Comparison of ENCODE assay signal across 1 cellular context in the genomic region with DNA sequence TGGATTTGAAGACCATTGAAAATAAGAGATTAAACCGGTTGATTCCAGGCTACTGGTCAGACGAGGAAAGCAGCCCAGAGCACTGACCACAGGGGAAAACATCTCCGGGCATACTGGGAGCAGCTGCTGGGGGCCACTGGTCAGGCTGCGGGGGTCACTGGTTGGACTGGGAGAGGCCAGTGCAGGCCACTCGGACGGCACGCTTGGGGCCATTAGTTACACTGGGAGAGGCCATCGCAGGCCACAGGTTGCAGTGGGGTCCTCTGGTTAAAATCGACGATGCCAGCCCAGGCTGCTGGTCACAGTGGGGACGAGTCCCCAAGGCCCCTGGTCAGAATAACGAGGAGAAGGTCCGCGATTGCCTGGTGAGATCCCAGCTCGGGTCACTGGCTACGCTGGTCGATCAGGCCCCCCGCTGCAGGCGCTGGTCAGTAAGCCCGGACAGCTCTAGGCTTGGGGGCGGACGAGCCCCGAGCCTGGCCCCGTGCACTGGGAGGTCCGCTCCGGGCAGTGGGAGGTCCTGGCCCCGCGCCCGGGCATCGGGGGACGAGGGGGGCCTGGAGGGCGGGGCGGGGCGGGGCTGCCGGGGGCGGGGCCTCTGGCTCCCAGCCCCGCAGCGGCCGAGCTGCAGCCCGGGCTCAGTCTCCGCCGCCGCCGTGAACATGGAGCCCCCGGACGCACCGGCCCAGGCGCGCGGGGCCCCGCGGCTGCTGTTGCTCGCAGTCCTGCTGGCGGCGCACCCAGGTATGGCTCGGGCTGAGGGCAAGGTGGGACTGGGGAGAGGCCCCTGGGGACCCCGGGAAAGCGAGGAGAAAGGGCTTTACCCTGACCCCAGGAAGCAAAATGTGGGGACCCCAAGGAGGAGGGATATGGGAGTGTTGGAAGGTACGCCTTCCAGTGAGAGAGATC.
TF ChIP-seq lines count a peak whose summit lies in the region.

BCAM (plus strand) TSS at position 641 of the 909 bp plus-strand sequence; CDS start at position 663, 22 bp downstream.

TF ChIP-seq in HepG2, 621 proteins besides CTCF, POLR2A, EP300 and RAD21 (continued from another document and continues in another):
- no peak for TF ChIP-seq ATF7-NPFF (CRISPR knock-in tag; IDR thresholded peaks at IDR 0.05; ENCODE audit: low read depth)
- no peak for TF ChIP-seq RCOR2 (CRISPR knock-in tag; IDR thresholded peaks at IDR 0.05)
- 0 out of 2 replicates have a peak, but pooled peaks have one; percentile 3 for TF ChIP-seq HDAC2 (CRISPR knock-in tag; IDR thresholded peaks at IDR 0.05)
- peak; percentile 38 for TF ChIP-seq RARA (CRISPR knock-in tag; IDR thresholded peaks at IDR 0.05)
- TF ChIP-seq SAFB2 (CRISPR knock-in tag; IDR thresholded peaks at IDR 0.05; ENCODE audit: borderline replicate concordance, low read depth) = 0 out of 2 replicates have a peak, but pooled peaks have one; percentile 24
- no peak for TF ChIP-seq AHDC1 (CRISPR knock-in tag; IDR thresholded peaks at IDR 0.05; ENCODE audit: borderline replicate concordance)
- TF ChIP-seq ZNF563 (CRISPR knock-in tag; IDR thresholded peaks at IDR 0.05) = peak; percentile 71
- TF ChIP-seq PHF20 (CRISPR knock-in tag; IDR thresholded peaks at IDR 0.05) = no peak
- peak; percentile 51; the same call in 1 of the 2 replicates for TF ChIP-seq SPEN (CRISPR knock-in tag; IDR thresholded peaks at IDR 0.05; ENCODE audit: low read depth)
- no peak for TF ChIP-seq MLXIP (CRISPR knock-in tag; IDR thresholded peaks at IDR 0.05; ENCODE audit: borderline replicate concordance)
- no peak for TF ChIP-seq SMYD3 (CRISPR knock-in tag; IDR thresholded peaks at IDR 0.05)
- TF ChIP-seq, protein P1, sequence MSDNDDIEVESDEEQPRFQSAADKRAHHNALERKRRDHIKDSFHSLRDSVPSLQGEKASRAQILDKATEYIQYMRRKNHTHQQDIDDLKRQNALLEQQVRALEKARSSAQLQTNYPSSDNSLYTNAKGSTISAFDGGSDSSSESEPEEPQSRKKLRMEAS (IDR thresholded peaks at IDR 0.05) = peak; percentile 40; the same call in 1 of the 2 replicates
- TF ChIP-seq XBP1 (CRISPR knock-in tag; IDR thresholded peaks at IDR 0.05) = no peak
- no peak for TF ChIP-seq ZNF7 (CRISPR knock-in tag; IDR thresholded peaks at IDR 0.05)
- TF ChIP-seq, protein P2, sequence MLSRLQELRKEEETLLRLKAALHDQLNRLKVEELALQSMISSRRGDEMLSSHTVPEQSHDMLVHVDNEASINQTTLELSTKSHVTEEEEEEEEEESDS (CRISPR knock-in tag; IDR thresholded peaks at IDR 0.05; ENCODE audit: borderline replicate concordance) = no peak
- TF ChIP-seq ZNF263 (CRISPR knock-in tag; IDR thresholded peaks at IDR 0.05) = 0 out of 2 replicates have a peak, but pooled peaks have one; percentile 16
- TF ChIP-seq, protein P3, sequence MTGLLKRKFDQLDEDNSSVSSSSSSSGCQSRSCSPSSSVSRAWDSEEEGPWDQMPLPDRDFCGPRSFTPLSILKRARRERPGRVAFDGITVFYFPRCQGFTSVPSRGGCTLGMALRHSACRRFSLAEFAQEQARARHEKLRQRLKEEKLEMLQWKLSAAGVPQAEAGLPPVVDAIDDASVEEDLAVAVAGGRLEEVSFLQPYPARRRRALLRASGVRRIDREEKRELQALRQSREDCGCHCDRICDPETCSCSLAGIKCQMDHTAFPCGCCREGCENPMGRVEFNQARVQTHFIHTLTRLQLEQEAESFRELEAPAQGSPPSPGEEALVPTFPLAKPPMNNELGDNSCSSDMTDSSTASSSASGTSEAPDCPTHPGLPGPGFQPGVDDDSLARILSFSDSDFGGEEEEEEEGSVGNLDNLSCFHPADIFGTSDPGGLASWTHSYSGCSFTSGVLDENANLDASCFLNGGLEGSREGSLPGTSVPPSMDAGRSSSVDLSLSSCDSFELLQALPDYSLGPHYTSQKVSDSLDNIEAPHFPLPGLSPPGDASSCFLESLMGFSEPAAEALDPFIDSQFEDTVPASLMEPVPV (CRISPR knock-in tag; IDR thresholded peaks at IDR 0.05) = 0 out of 2 replicates have a peak, but pooled peaks have one; percentile 40
- TF ChIP-seq ZNF800 (CRISPR knock-in tag; IDR thresholded peaks at IDR 0.05) = no peak
- TF ChIP-seq POLR2G (IDR thresholded peaks at IDR 0.05; ENCODE audit: low read depth, low read length) = peak; percentile 87
- no peak for TF ChIP-seq ZBTB2 (CRISPR knock-in tag; IDR thresholded peaks at IDR 0.05; ENCODE audit: low read depth)
- TF ChIP-seq, protein P4, sequence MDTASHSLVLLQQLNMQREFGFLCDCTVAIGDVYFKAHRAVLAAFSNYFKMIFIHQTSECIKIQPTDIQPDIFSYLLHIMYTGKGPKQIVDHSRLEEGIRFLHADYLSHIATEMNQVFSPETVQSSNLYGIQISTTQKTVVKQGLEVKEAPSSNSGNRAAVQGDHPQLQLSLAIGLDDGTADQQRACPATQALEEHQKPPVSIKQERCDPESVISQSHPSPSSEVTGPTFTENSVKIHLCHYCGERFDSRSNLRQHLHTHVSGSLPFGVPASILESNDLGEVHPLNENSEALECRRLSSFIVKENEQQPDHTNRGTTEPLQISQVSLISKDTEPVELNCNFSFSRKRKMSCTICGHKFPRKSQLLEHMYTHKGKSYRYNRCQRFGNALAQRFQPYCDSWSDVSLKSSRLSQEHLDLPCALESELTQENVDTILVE (CRISPR knock-in tag; IDR thresholded peaks at IDR 0.05) = no peak; the same call in 1 of the 2 replicates
- no peak for TF ChIP-seq FOXO4 (CRISPR knock-in tag; conservative IDR thresholded peaks at IDR 0.05)
- no peak for TF ChIP-seq MIER2 (CRISPR knock-in tag; IDR thresholded peaks at IDR 0.05)
- no peak; the same call in 1 of the 2 replicates for TF ChIP-seq MYC (CRISPR knock-in tag; IDR thresholded peaks at IDR 0.05; ENCODE audit: borderline replicate concordance)
- no peak for TF ChIP-seq ZNF720 (CRISPR knock-in tag; IDR thresholded peaks at IDR 0.05)
- no peak for TF ChIP-seq NONO (IDR thresholded peaks at IDR 0.05)
- TF ChIP-seq NONO (CRISPR knock-in tag; conservative IDR thresholded peaks at IDR 0.05) = 0 out of 2 replicates have a peak, but pooled peaks have one; percentile 25
- TF ChIP-seq HNF4A (CRISPR knock-in tag; IDR thresholded peaks at IDR 0.05) = peak; percentile 49
- TF ChIP-seq POGZ (CRISPR knock-in tag; IDR thresholded peaks at IDR 0.05) = peak; percentile 22; the same call in 1 of the 2 replicates
- TF ChIP-seq, protein P5, sequence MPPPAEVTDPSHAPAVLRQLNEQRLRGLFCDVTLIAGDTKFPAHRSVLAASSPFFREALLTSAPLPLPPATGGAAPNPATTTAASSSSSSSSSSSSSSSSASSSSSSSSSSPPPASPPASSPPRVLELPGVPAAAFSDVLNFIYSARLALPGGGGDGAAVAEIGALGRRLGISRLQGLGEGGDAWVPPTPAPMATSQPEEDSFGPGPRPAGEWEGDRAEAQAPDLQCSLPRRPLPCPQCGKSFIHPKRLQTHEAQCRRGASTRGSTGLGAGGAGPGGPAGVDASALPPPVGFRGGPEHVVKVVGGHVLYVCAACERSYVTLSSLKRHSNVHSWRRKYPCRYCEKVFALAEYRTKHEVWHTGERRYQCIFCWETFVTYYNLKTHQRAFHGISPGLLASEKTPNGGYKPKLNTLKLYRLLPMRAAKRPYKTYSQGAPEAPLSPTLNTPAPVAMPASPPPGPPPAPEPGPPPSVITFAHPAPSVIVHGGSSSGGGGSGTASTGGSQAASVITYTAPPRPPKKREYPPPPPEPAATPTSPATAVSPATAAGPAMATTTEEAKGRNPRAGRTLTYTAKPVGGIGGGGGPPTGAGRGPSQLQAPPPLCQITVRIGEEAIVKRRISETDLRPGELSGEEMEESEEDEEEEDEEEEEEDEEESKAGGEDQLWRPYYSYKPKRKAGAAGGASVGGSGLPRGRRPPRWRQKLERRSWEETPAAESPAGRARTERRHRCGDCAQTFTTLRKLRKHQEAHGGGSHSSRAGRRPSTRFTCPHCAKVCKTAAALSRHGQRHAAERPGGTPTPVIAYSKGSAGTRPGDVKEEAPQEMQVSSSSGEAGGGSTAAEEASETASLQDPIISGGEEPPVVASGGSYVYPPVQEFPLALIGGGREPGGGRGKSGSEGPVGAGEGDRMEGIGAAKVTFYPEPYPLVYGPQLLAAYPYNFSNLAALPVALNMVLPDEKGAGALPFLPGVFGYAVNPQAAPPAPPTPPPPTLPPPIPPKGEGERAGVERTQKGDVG (CRISPR knock-in tag; IDR thresholded peaks at IDR 0.05; ENCODE audit: borderline replicate concordance) = no peak
